In genomic region chr6:108677894-108678293, GRCh38 we compare ENCODE assay signal across 25 cellular contexts.
DNase-seq lines count a peak whose midpoint lies in the region; ATAC-seq and TF ChIP-seq lines count a peak whose summit lies in the region.
"Had no signal": no experiment of that assay in that cellular context is flagged by ENCODE, and none has a peak within 500 bp of the region (broad histone marks: within the 10 kb centered on the region; RNA-seq: fewer than 3 reads in every experiment).

No MANE protein-coding gene starts in this region.

- H3K27me3 Mint-ChIP-seq in progenitor cell of endocrine pancreas = no peaks in the 10 kb centered on the region
- H3K27me3 Mint-ChIP-seq: activated naive CD8-positive, alpha-beta T cell had no signal

- TF ChIP-seq CTCF in left ventricle myocardium inferior (IDR thresholded peaks at IDR 0.05; ENCODE audit: borderline replicate concordance) (no peak), heart right ventricle (IDR thresholded peaks at IDR 0.05) (no peak), RWPE2 (IDR thresholded peaks at IDR 0.05; ENCODE audit: poor library complexity, severe bottlenecking) (no peak), right lobe of liver (IDR thresholded peaks at IDR 0.05) (no peak), upper lobe of left lung (IDR thresholded peaks at IDR 0.05) (no peak), progenitor cell of endocrine pancreas (IDR thresholded peaks at IDR 0.05; ENCODE audit: unreplicated experiment) (no peak)

- intact Hi-C loops in left ventricle myocardium inferior (cut with micrococcal nuclease) (loop anchor here (10.0 kb wide), 1 partner anchor 217 kb away; no protein-coding TSS in a partner anchor), heart right ventricle (cut with DNase I) (loop anchor here in 1 of 10 donors (10.0 kb wide), 1 partner anchor 113 kb away; the partner anchor contains the start of gene FOXO3), right lobe of liver (cut with DNase I) (no loop called here)

- peaks cover 6% of the 10 kb centered on the region for H3K36me3 ChIP-seq in left ventricle myocardium inferior
- peaks cover 0 to 19% (median 0%) of the 10 kb centered on the region in 9 donors for H3K36me3 ChIP-seq in heart right ventricle
- peaks cover 11% of the 10 kb centered on the region for H3K36me3 ChIP-seq in RWPE2 (ENCODE audit: low read depth)
- peaks cover 0 to 4% (median 0%) of the 10 kb centered on the region in 4 donors for H3K36me3 ChIP-seq in right lobe of liver
- H3K36me3 ChIP-seq in upper lobe of left lung = peaks cover 0 to 16% (median 1%) of the 10 kb centered on the region in 4 donors
- H3K36me3 ChIP-seq: cardiac muscle cell had no signal

- no peaks in the 10 kb centered on the region for H3K27me3 ChIP-seq in left ventricle myocardium inferior (ENCODE audit: low read depth)
- no peaks in the 10 kb centered on the region for H3K27me3 ChIP-seq in heart right ventricle
- no peaks in the 10 kb centered on the region for H3K27me3 ChIP-seq in RWPE2 (ENCODE audit: insufficient read depth, poor library complexity, severe bottlenecking)
- no peaks in the 10 kb centered on the region for H3K27me3 ChIP-seq in right lobe of liver
- H3K27me3 ChIP-seq in upper lobe of left lung = no peaks in the 10 kb centered on the region
- H3K27me3 ChIP-seq: BE2C, cardiac muscle cell had no signal

- H3K9me3 ChIP-seq in left ventricle myocardium inferior (replicated peaks) = no peaks in the 10 kb centered on the region
- H3K9me3 ChIP-seq in heart right ventricle = no peaks in the 10 kb centered on the region
- no peaks in the 10 kb centered on the region for H3K9me3 ChIP-seq in RWPE2 (ENCODE audit: severe bottlenecking)
- no peaks in the 10 kb centered on the region for H3K9me3 ChIP-seq in right lobe of liver
- no peaks in the 10 kb centered on the region for H3K9me3 ChIP-seq in upper lobe of left lung
- H3K9me3 ChIP-seq: BE2C had no signal

- H3K4me3 Mint-ChIP-seq in progenitor cell of endocrine pancreas (ENCODE audit: low read depth) = no peak overlapping the region
- H3K4me3 Mint-ChIP-seq: activated naive CD8-positive, alpha-beta T cell had no signal

- no peak overlapping the region for H3K4me3 ChIP-seq in left ventricle myocardium inferior
- H3K4me3 ChIP-seq in heart right ventricle = no peak overlapping the region
- H3K4me3 ChIP-seq in RWPE2 (ENCODE audit: severe bottlenecking) = no peak overlapping the region
- no peak overlapping the region for H3K4me3 ChIP-seq in right lobe of liver
- H3K4me3 ChIP-seq in upper lobe of left lung = no peak overlapping the region
- H3K4me3 ChIP-seq: cardiac muscle cell, coronary artery had no signal

- H3K4me1 Mint-ChIP-seq in progenitor cell of endocrine pancreas (ENCODE audit: low read depth) = peaks cover 53% of the 10 kb centered on the region

- no peak overlapping the region for H3K27ac Mint-ChIP-seq in progenitor cell of endocrine pancreas
- H3K27ac Mint-ChIP-seq: activated naive CD8-positive, alpha-beta T cell had no signal

- no peak for ATAC-seq in heart right ventricle
- ATAC-seq in RWPE2 (ENCODE audit: low read depth) = no peak
- ATAC-seq in right lobe of liver = peak; percentile 63 to 82 (median 76)
- ATAC-seq in upper lobe of left lung (ENCODE audit: low FRiP score in 2 of 2) = no peak
- ATAC-seq in HG02798 (IDR thresholded peaks at IDR 0.05; ENCODE audit: poor library complexity, unreplicated experiment) = no peak
- ATAC-seq: esophagus mucosa, HCT116, right cardiac atrium had no signal

- TF ChIP-seq EP300 in upper lobe of left lung (IDR thresholded peaks at IDR 0.05) = no peak

- peaks cover 70% of the 10 kb centered on the region for H3K4me1 ChIP-seq in left ventricle myocardium inferior
- peaks cover 13 to 69% (median 55%) of the 10 kb centered on the region in 9 donors for H3K4me1 ChIP-seq in heart right ventricle
- H3K4me1 ChIP-seq in RWPE2 (ENCODE audit: insufficient read depth, poor library complexity, severe bottlenecking) = peaks cover 22% of the 10 kb centered on the region
- H3K4me1 ChIP-seq in right lobe of liver = peaks cover 0 to 46% (median 15%) of the 10 kb centered on the region in 4 donors
- peaks cover 41 to 48% (median 47%) of the 10 kb centered on the region in 4 donors for H3K4me1 ChIP-seq in upper lobe of left lung

- WGBS in heart right ventricle, 2 donors = 54 to 77% methylated on average over 1 of the region's 1 CpG
- 30% methylated on average over 1 of the region's 1 CpG for WGBS in right lobe of liver (ENCODE audit: insufficient coverage, low coverage, low lambda C conversion rate, missing lambda C conversion rate)
- WGBS in upper lobe of left lung, 2 donors = 63 to 68% methylated on average over 1 of the region's 1 CpG

- H3K36me3 Mint-ChIP-seq in progenitor cell of endocrine pancreas (ENCODE audit: insufficient read depth) = peaks cover 9% of the 10 kb centered on the region

- TF ChIP-seq POLR2A in right lobe of liver (IDR thresholded peaks at IDR 0.05) (no peak), upper lobe of left lung (IDR thresholded peaks at IDR 0.05) (no peak)

- H3K9me3 Mint-ChIP-seq in progenitor cell of endocrine pancreas (ENCODE audit: low read depth) = no peaks in the 10 kb centered on the region

- H3K27ac ChIP-seq in left ventricle myocardium inferior (replicated peaks) = peak overlapping the region; percentile 57
- peak overlapping the region in 4 of 10 donors; percentile 6 to 68 (median 46) for H3K27ac ChIP-seq in heart right ventricle
- peak overlapping the region; percentile 21 for H3K27ac ChIP-seq in RWPE2 (ENCODE audit: poor library complexity, severe bottlenecking)
- H3K27ac ChIP-seq in right lobe of liver = peak overlapping the region in 2 of 3 donors; percentile 7 to 26
- peak overlapping the region in 3 of 4 donors; percentile 11 to 31 (median 18) for H3K27ac ChIP-seq in upper lobe of left lung
- H3K27ac ChIP-seq: cardiac muscle cell had no signal

- DNase-seq in left ventricle myocardium inferior (no peak), heart right ventricle (no peak), RWPE2 (ENCODE audit: low spot score) (no peak), right lobe of liver (no peak), upper lobe of left lung (no peak), putamen (ENCODE audit: low spot score) (no peak), progenitor cell of endocrine pancreas (ENCODE audit: low spot score, unreplicated experiment) (no peak)
- DNase-seq: ACHN; activated CD4-positive, alpha-beta T cell treated with anti-CD3 and anti-CD28 coated beads for 4 hours; activated T-cell treated with anti-CD3 and anti-CD28 coated beads for 4 hours; anterior cingulate cortex; foreskin fibroblast; left cardiac atrium; NCI-H1092; right cardiac atrium; SHP77; stimulated activated CD4-positive, alpha-beta T cell treated with anti-CD3 and anti-CD28 coated beads, Interleukin-2, amount 100 ng/mL, for 48 hours; trophoblast cell had no signal

Comparison
In these comparisons a context has a peak if more than half of its experiments do, and no peak if none do; other contexts are left out.
1. ATAC-seq: peak in right lobe of liver (4 of 4); none in heart right ventricle (0 of 8), RWPE2 (single experiment), upper lobe of left lung (0 of 2) and HG02798 (single experiment).